Comparison of ENCODE assay signal across 1 cellular context in the genomic region with DNA sequence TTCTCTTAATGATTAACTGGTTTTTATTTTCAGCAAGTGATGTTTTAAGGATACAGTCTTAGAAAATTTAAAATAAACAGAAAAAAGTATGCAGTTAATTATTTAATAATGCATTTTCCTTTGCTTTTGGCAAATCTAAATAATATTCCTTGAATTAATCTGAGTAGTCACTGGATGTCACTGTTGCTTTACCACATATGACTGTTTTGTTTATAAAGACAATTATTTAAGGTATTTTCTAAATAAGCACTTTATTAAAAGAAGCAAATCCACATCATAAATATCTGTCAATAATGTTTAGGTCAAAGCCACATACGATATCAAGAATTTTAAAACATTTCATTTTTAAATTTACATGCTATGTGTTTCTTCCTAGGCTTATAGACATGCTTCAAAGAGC.
TF ChIP-seq lines count a peak whose summit lies in the region.

No MANE protein-coding gene starts in this region.

TF ChIP-seq in HCT116, 20 proteins besides CTCF, POLR2A, EP300 and RAD21:
- TF ChIP-seq, protein P1, sequence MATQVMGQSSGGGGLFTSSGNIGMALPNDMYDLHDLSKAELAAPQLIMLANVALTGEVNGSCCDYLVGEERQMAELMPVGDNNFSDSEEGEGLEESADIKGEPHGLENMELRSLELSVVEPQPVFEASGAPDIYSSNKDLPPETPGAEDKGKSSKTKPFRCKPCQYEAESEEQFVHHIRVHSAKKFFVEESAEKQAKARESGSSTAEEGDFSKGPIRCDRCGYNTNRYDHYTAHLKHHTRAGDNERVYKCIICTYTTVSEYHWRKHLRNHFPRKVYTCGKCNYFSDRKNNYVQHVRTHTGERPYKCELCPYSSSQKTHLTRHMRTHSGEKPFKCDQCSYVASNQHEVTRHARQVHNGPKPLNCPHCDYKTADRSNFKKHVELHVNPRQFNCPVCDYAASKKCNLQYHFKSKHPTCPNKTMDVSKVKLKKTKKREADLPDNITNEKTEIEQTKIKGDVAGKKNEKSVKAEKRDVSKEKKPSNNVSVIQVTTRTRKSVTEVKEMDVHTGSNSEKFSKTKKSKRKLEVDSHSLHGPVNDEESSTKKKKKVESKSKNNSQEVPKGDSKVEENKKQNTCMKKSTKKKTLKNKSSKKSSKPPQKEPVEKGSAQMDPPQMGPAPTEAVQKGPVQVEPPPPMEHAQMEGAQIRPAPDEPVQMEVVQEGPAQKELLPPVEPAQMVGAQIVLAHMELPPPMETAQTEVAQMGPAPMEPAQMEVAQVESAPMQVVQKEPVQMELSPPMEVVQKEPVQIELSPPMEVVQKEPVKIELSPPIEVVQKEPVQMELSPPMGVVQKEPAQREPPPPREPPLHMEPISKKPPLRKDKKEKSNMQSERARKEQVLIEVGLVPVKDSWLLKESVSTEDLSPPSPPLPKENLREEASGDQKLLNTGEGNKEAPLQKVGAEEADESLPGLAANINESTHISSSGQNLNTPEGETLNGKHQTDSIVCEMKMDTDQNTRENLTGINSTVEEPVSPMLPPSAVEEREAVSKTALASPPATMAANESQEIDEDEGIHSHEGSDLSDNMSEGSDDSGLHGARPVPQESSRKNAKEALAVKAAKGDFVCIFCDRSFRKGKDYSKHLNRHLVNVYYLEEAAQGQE (IDR thresholded peaks at IDR 0.05; ENCODE audit: low read depth): no peak
- TF ChIP-seq CBX3 (IDR thresholded peaks at IDR 0.05; ENCODE audit: low read depth) (no peak), ZNF274 (IDR thresholded peaks at IDR 0.05; ENCODE audit: low read depth, low read length) (no peak), SP1 (IDR thresholded peaks at IDR 0.05; ENCODE audit: low read depth) (no peak), POLR2AphosphoS5 (IDR thresholded peaks at IDR 0.05; ENCODE audit: low read depth, low read length) (no peak), EZH2phosphoT487 (IDR thresholded peaks at IDR 0.05; ENCODE audit: borderline replicate concordance) (no peak), EGR1 (IDR thresholded peaks at IDR 0.05; ENCODE audit: low read depth) (no peak), TCF7L2 (IDR thresholded peaks at IDR 0.05; ENCODE audit: borderline replicate concordance, extremely low read depth, insufficient read depth, insufficient read length) (no peak), ZFX (IDR thresholded peaks at IDR 0.05) (no peak), SRF (IDR thresholded peaks at IDR 0.05; ENCODE audit: low read depth) (no peak), SIN3A (IDR thresholded peaks at IDR 0.05; ENCODE audit: low read depth) (no peak), FOSL1 (IDR thresholded peaks at IDR 0.05; ENCODE audit: low read depth) (no peak), EZH2 (IDR thresholded peaks at IDR 0.05) (no peak), ELF1 (IDR thresholded peaks at IDR 0.05; ENCODE audit: borderline replicate concordance, low read depth) (no peak)
- TF ChIP-seq, protein P2, sequence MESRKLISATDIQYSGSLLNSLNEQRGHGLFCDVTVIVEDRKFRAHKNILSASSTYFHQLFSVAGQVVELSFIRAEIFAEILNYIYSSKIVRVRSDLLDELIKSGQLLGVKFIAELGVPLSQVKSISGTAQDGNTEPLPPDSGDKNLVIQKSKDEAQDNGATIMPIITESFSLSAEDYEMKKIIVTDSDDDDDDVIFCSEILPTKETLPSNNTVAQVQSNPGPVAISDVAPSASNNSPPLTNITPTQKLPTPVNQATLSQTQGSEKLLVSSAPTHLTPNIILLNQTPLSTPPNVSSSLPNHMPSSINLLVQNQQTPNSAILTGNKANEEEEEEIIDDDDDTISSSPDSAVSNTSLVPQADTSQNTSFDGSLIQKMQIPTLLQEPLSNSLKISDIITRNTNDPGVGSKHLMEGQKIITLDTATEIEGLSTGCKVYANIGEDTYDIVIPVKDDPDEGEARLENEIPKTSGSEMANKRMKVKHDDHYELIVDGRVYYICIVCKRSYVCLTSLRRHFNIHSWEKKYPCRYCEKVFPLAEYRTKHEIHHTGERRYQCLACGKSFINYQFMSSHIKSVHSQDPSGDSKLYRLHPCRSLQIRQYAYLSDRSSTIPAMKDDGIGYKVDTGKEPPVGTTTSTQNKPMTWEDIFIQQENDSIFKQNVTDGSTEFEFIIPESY (IDR thresholded peaks at IDR 0.05; ENCODE audit: extremely low read depth, insufficient replicate concordance, low read length): no peak
- TF ChIP-seq, protein P3, sequence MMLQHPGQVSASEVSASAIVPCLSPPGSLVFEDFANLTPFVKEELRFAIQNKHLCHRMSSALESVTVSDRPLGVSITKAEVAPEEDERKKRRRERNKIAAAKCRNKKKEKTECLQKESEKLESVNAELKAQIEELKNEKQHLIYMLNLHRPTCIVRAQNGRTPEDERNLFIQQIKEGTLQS (IDR thresholded peaks at IDR 0.05): no peak
